ENCODE assay signal across 8 cellular contexts in genomic region chr10:101124933-101125332, GRCh38. TPM values are rescaled to one million over a fixed set of nuclear protein-coding genes. Genes with fewer than 3 reads are reported as not detected.
"Had no signal": no experiment of that assay in that cellular context is flagged by ENCODE, and none has a peak within 500 bp of the region (broad histone marks: within the 10 kb centered on the region; RNA-seq: fewer than 3 reads in every experiment).

No MANE protein-coding gene starts in this region.

- H3K36me3 ChIP-seq: HAP-1 had no signal

- H3K9me3 ChIP-seq: HAP-1 had no signal

- H3K27ac Mint-ChIP-seq: HFFc6 had no signal

- DNase-seq: GM23248, GOT3, H7, HFFc6, IMR-90 had no signal

- H3K9me3 Mint-ChIP-seq: HFFc6 had no signal

- H3K4me3 Mint-ChIP-seq: HFFc6 had no signal

- H3K27ac ChIP-seq: GM23248 had no signal

- H3K4me1 ChIP-seq: HAP-1 had no signal

- H3K4me3 ChIP-seq: GM23248, HAP-1 had no signal

- H3K9ac ChIP-seq: GM23248 had no signal

- H2AFZ ChIP-seq: GM23248 had no signal

RNA-seq across cellular contexts. Expression of gene TLX1, which starts 6.2 kb away (rescaled TPM):
- total RNA-seq: GM23248, H4, H7, HFFc6, HT-29, IMR-90 had no signal
